19 cellular contexts compared by ENCODE assay signal in the genomic region with DNA sequence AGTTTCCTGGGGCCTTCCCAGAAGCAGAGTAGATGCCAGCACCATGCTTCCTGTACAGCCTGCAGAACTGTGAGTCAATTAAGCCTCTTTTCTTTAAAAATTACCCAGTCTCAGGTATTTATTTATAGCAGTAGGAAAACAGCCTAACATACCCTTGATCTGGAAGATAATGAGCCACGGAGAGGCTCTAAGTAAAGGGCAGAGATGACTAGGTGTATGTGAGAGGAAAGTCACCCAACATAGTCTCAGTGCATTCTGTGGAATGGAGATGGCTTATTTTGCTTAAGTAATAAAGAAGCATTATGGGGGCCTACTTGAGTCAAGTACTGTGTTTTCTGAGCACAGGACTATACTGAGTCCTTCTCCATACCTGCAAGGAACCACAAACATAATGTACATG.
A peak's percentile ranks its signal among the peaks of the same experiment; 100 is the strongest.
DNase-seq lines count a peak whose midpoint lies in the region; ATAC-seq, FAIRE-seq and TF ChIP-seq lines count a peak whose summit lies in the region.
"Had no signal": no experiment of that assay in that cellular context is flagged by ENCODE, and none has a peak within 500 bp of the region (broad histone marks: within the 10 kb centered on the region; RNA-seq: fewer than 3 reads in every experiment).

No MANE protein-coding gene starts in this region.

- no peak overlapping the region for H2BK120ac ChIP-seq in H1 (replicated peaks; ENCODE audit: low read depth, low read length)
- H2BK120ac ChIP-seq in mesendoderm (ENCODE audit: low read depth, low read length), result no peak overlapping the region

- H3K4me3 Mint-ChIP-seq in activated T-cell treated with anti-CD3 and anti-CD28 coated beads, Interleukin-2, amount 50 U/mL, for 24 hours, result no peak overlapping the region
- no peak overlapping the region for H3K4me3 Mint-ChIP-seq in activated naive CD8-positive, alpha-beta T cell treated with anti-CD3 and anti-CD28 coated beads, Interleukin-2, amount 50 U/mL, for 24 hours
- H3K4me3 Mint-ChIP-seq in activated naive CD8-positive, alpha-beta T cell treated with anti-CD3 and anti-CD28 coated beads for 36 hours, result no peak overlapping the region
- H3K4me3 Mint-ChIP-seq: B cell; CD8-positive, alpha-beta T cell; GM23338; HFFc6 had no signal

- no peaks in the 10 kb centered on the region for H3K79me1 ChIP-seq in H1 (ENCODE audit: low read depth, low read length)
- H3K79me1 ChIP-seq in mesendoderm (ENCODE audit: low read length), result no peaks in the 10 kb centered on the region

- no peaks in the 10 kb centered on the region for H3K36me3 ChIP-seq in H1 (ENCODE audit: control insufficient read depth in 2 of 4, insufficient read depth in 4 of 4, low read length in 3 of 4)
- H3K36me3 ChIP-seq in mesendoderm (ENCODE audit: control insufficient read depth, insufficient read depth, low read length), result no peaks in the 10 kb centered on the region
- H3K36me3 ChIP-seq: BLaER1 treated with 17β-estradiol and CSF1 and Interleukin-3, amounts not matched to agents 10 nM and 100 nM had no signal

- H2BK5ac ChIP-seq in H1 (ENCODE audit: low read depth, low read length), result no peak overlapping the region
- no peak overlapping the region for H2BK5ac ChIP-seq in mesendoderm (ENCODE audit: low read length)

- peaks cover 5 to 6% of the 10 kb centered on the region in 2 experiments for H3K9me3 ChIP-seq in H1 (ENCODE audit: insufficient read depth in 2 of 2, low read depth in 1 of 2, low read length in 1 of 2)

- H4K20me1 ChIP-seq in H1 (replicated peaks in 1 of 2; ENCODE audit: control insufficient read depth in 1 of 2, insufficient read depth in 2 of 2, low read length in 2 of 2), result no peaks in the 10 kb centered on the region
- H4K20me1 ChIP-seq: BLaER1 treated with 17β-estradiol and CSF1 and Interleukin-3, amounts not matched to agents 10 nM and 100 nM had no signal

- no peak overlapping the region for H3K4me3 ChIP-seq in H1 (ENCODE audit: extremely low read depth in 1 of 4, insufficient read depth in 2 of 4, low read depth in 3 of 4, low read length in 4 of 4)
- H3K4me3 ChIP-seq in mesendoderm (ENCODE audit: low read length), result no peak overlapping the region
- H3K4me3 ChIP-seq: BLaER1 treated with 17β-estradiol and CSF1 and Interleukin-3, amounts not matched to agents 10 nM and 100 nM; GM23338 had no signal

- H3K27me3 Mint-ChIP-seq in activated T-cell treated with anti-CD3 and anti-CD28 coated beads, Interleukin-2, amount 50 U/mL, for 24 hours, result peaks cover 6% of the 10 kb centered on the region
- H3K27me3 Mint-ChIP-seq in activated naive CD8-positive, alpha-beta T cell treated with anti-CD3 and anti-CD28 coated beads, Interleukin-2, amount 50 U/mL, for 24 hours, result peaks cover 2% of the 10 kb centered on the region
- H3K27me3 Mint-ChIP-seq in activated naive CD8-positive, alpha-beta T cell treated with anti-CD3 and anti-CD28 coated beads for 36 hours, result no peaks in the 10 kb centered on the region
- H3K27me3 Mint-ChIP-seq: B cell had no signal

- no peak overlapping the region for H2AFZ ChIP-seq in H1 (ENCODE audit: low read length)
- H2AFZ ChIP-seq: GM23338 had no signal

- H3K27ac ChIP-seq in H1 (ENCODE audit: low read depth, low read length), result no peak overlapping the region
- no peak overlapping the region for H3K27ac ChIP-seq in mesendoderm (ENCODE audit: low read depth, low read length)
- H3K27ac ChIP-seq: BLaER1 treated with 17β-estradiol and CSF1 and Interleukin-3, amounts not matched to agents 10 nM and 100 nM had no signal

- no peak overlapping the region for H4K8ac ChIP-seq in H1 (ENCODE audit: extremely low read depth, insufficient read depth, low read length)
- H4K8ac ChIP-seq in mesendoderm (ENCODE audit: low read depth, low read length), result no peak overlapping the region

- H3K4ac ChIP-seq in H1 (replicated peaks; ENCODE audit: insufficient read length, low read depth, low read length), result no peak overlapping the region
- no peak overlapping the region for H3K4ac ChIP-seq in mesendoderm (ENCODE audit: low read depth, low read length)

- H3K9ac ChIP-seq in H1 (replicated peaks in 1 of 4; ENCODE audit: extremely low read depth in 1 of 4, low read depth in 3 of 4, low read length in 3 of 4) (no peak overlapping the region), mesendoderm (ENCODE audit: low read length) (no peak overlapping the region)
- H3K9ac ChIP-seq: BLaER1 treated with 17β-estradiol and CSF1 and Interleukin-3, amounts not matched to agents 10 nM and 100 nM had no signal

- H2AK5ac ChIP-seq in H1 (ENCODE audit: low read depth, low read length), result no peak overlapping the region
- H2AK5ac ChIP-seq in mesendoderm (ENCODE audit: low read length), result no peak overlapping the region

- FAIRE-seq in H1 (lab: Jason Lieb, UNC), result no peak
- FAIRE-seq: HepG2, HTR-8/SVneo had no signal

- TF ChIP-seq EP300 in H1 (IDR thresholded peaks at IDR 0.05; ENCODE audit: borderline replicate concordance in 1 of 2, low read depth in 2 of 2, low read length in 2 of 2), result no peak

- no peak for TF ChIP-seq POLR2A in H1 (IDR thresholded peaks at IDR 0.05; ENCODE audit: control extremely low read depth in 1 of 2, low read depth in 2 of 2, low read length in 2 of 2)

- ATAC-seq in activated naive CD8-positive, alpha-beta T cell treated with anti-CD3 and anti-CD28 coated beads, Interleukin-2, amount 50 U/mL, for 24 hours, result peak; percentile 84
- ATAC-seq: CD8-positive, alpha-beta T cell; GM23338; HCT116; HepG2 had no signal

- no peak overlapping the region for H3K23ac ChIP-seq in H1 (ENCODE audit: insufficient read length)
- no peak overlapping the region for H3K23ac ChIP-seq in mesendoderm (ENCODE audit: low read length)

- POLR2A ChIA-PET in H1 (lab: Charles Lee; ENCODE audit: partially characterized antibody), result no interaction called here

- H2BK20ac ChIP-seq in H1 (ENCODE audit: low read length), result 0 out of 2 replicates have a peak overlapping the region, but pooled peaks have one; percentile 21

- H3K4me1 ChIP-seq in H1 (replicated peaks in 1 of 4; ENCODE audit: control insufficient read depth in 3 of 4, insufficient read depth in 4 of 4, low read length in 3 of 4) (peaks cover 0 to 9% (median 4%) of the 10 kb centered on the region in 4 experiments; a peak in 4 of 7 replicates), mesendoderm (ENCODE audit: control insufficient read depth, low read depth, low read length) (no peaks in the 10 kb centered on the region)
- H3K4me1 ChIP-seq: BLaER1 treated with 17β-estradiol and CSF1 and Interleukin-3, amounts not matched to agents 10 nM and 100 nM had no signal

- no peaks in the 10 kb centered on the region for H3K23me2 ChIP-seq in H1 (ENCODE audit: low read depth, low read length)

- H4K91ac ChIP-seq in H1 (replicated peaks; ENCODE audit: insufficient read length, low read length), result no peak overlapping the region

- no peak overlapping the region for H2BK12ac ChIP-seq in H1 (ENCODE audit: low read depth, low read length)

- H3K18ac ChIP-seq in H1 (ENCODE audit: extremely low read depth, low read length) (no peak overlapping the region), mesendoderm (ENCODE audit: low read length) (no peak overlapping the region)

- no peak for DNase-seq in activated T-cell treated with anti-CD3 and anti-CD28 coated beads, Interleukin-2, amount 50 U/mL, for 24 hours
- DNase-seq in activated T-cell treated with anti-CD3 and anti-CD28 coated beads, Interleukin-2, amount 50 U/mL, for 1 hour, result no peak
- no peak for DNase-seq in activated naive CD8-positive, alpha-beta T cell treated with anti-CD3 and anti-CD28 coated beads, Interleukin-2, amount 50 U/mL, for 24 hours
- DNase-seq in activated naive CD8-positive, alpha-beta T cell treated with anti-CD3 and anti-CD28 coated beads for 36 hours, result no peak
- DNase-seq in H1 (ENCODE audit: low read depth in 1 of 2, low spot score in 2 of 2) (no peak), mesendoderm (no peak), hypothalamus (lab: John Stamatoyannopoulos, UW) (no peak)
- DNase-seq: Calu3; CD8-positive, alpha-beta T cell; DMS79 treated with DMSO at 0.1 percent for 48 hours; GF-D8; H7; HFFc6 had no signal

- H3K27ac Mint-ChIP-seq in activated T-cell treated with anti-CD3 and anti-CD28 coated beads, Interleukin-2, amount 50 U/mL, for 24 hours, result peak overlapping the region; percentile 73
- peak overlapping the region; percentile 59 for H3K27ac Mint-ChIP-seq in activated naive CD8-positive, alpha-beta T cell treated with anti-CD3 and anti-CD28 coated beads, Interleukin-2, amount 50 U/mL, for 24 hours
- H3K27ac Mint-ChIP-seq in activated naive CD8-positive, alpha-beta T cell treated with anti-CD3 and anti-CD28 coated beads for 36 hours, result no peak overlapping the region
- H3K27ac Mint-ChIP-seq: B cell; CD8-positive, alpha-beta T cell; GM23338; HFFc6 had no signal

- no peaks in the 10 kb centered on the region for H3K79me2 ChIP-seq in H1 (ENCODE audit: control insufficient read depth in 1 of 2, insufficient read depth in 2 of 2, low read length in 2 of 2)
- H3K79me2 ChIP-seq in mesendoderm (ENCODE audit: control insufficient read depth, insufficient read depth, low read length), result no peaks in the 10 kb centered on the region

- no peak overlapping the region for H3K14ac ChIP-seq in H1 (ENCODE audit: insufficient read length)

- H4K5ac ChIP-seq in H1 (ENCODE audit: insufficient read length, low read depth, low read length) (no peak overlapping the region), mesendoderm (ENCODE audit: low read length) (no peak overlapping the region)

- peaks cover 12% of the 10 kb centered on the region for H3K9me3 Mint-ChIP-seq in activated T-cell treated with anti-CD3 and anti-CD28 coated beads, Interleukin-2, amount 50 U/mL, for 24 hours
- H3K9me3 Mint-ChIP-seq in activated naive CD8-positive, alpha-beta T cell treated with anti-CD3 and anti-CD28 coated beads, Interleukin-2, amount 50 U/mL, for 24 hours, result peaks cover 20% of the 10 kb centered on the region
- H3K9me3 Mint-ChIP-seq in activated naive CD8-positive, alpha-beta T cell treated with anti-CD3 and anti-CD28 coated beads for 36 hours, result peaks cover 10% of the 10 kb centered on the region

- TF ChIP-seq CTCF in H1 (IDR thresholded peaks at IDR 0.05; ENCODE audit: control extremely low read depth in 1 of 3, insufficient read depth in 1 of 3, low read depth in 1 of 3, low read length in 3 of 3), result no peak

- 94% methylated on average over 1 of the region's 1 CpG; no CpG with 5 or more reads in 1 of the 2 experiments for WGBS in H1 (ENCODE audit: extremely low coverage in 1 of 2, insufficient coverage in 1 of 2, insufficient read length in 1 of 2, insufficient replicate concordance in 2 of 2, low coverage in 1 of 2, low lambda C conversion rate in 2 of 2, missing lambda C conversion rate in 1 of 2), 2 experiments
- no CpG with 5 or more reads among the region's 1 CpG for WGBS in mesendoderm (ENCODE audit: extremely low coverage, insufficient coverage, low lambda C conversion rate)

- CTCF ChIA-PET in H1 (lab: Charles Lee; ENCODE audit: partially characterized antibody), result interaction anchor here (0.9 kb wide), 1 partner anchor 18 kb away, joined by 3 read pairs; no protein-coding TSS in a partner anchor

- H3K36me3 Mint-ChIP-seq in activated T-cell treated with anti-CD3 and anti-CD28 coated beads, Interleukin-2, amount 50 U/mL, for 24 hours (ENCODE audit: low read depth), result no peaks in the 10 kb centered on the region
- peaks cover 4% of the 10 kb centered on the region for H3K36me3 Mint-ChIP-seq in activated naive CD8-positive, alpha-beta T cell treated with anti-CD3 and anti-CD28 coated beads, Interleukin-2, amount 50 U/mL, for 24 hours (ENCODE audit: low read depth)
- peaks cover 5% of the 10 kb centered on the region for H3K36me3 Mint-ChIP-seq in activated naive CD8-positive, alpha-beta T cell treated with anti-CD3 and anti-CD28 coated beads for 36 hours

- TF ChIP-seq RAD21 in H1 (IDR thresholded peaks at IDR 0.05 in 1 of 2, conservative IDR thresholded peaks at IDR 0.05 in 1 of 2; ENCODE audit: low read depth in 2 of 2, low read length in 2 of 2), result no peak

- no peak overlapping the region for H2BK15ac ChIP-seq in H1 (ENCODE audit: low read length)
- no peak overlapping the region for H2BK15ac ChIP-seq in mesendoderm (replicated peaks; ENCODE audit: low read depth)

- peaks cover 11% of the 10 kb centered on the region for H3K4me1 Mint-ChIP-seq in activated T-cell treated with anti-CD3 and anti-CD28 coated beads, Interleukin-2, amount 50 U/mL, for 24 hours (ENCODE audit: low read depth)
- peaks cover 10% of the 10 kb centered on the region for H3K4me1 Mint-ChIP-seq in activated naive CD8-positive, alpha-beta T cell treated with anti-CD3 and anti-CD28 coated beads, Interleukin-2, amount 50 U/mL, for 24 hours
- no peaks in the 10 kb centered on the region for H3K4me1 Mint-ChIP-seq in activated naive CD8-positive, alpha-beta T cell treated with anti-CD3 and anti-CD28 coated beads for 36 hours
- H3K4me1 Mint-ChIP-seq: B cell had no signal

- no peaks in the 10 kb centered on the region for H3K27me3 ChIP-seq in H1 (replicated peaks in 1 of 4; ENCODE audit: control insufficient read depth in 3 of 4, extremely low read depth in 1 of 4, insufficient read depth in 3 of 4, low read length in 3 of 4)
- no peaks in the 10 kb centered on the region for H3K27me3 ChIP-seq in mesendoderm (ENCODE audit: insufficient read depth, low read length, poor library complexity)
- H3K27me3 ChIP-seq: BLaER1 treated with 17β-estradiol and CSF1 and Interleukin-3, amounts not matched to agents 10 nM and 100 nM had no signal

- H3K4me2 ChIP-seq in H1 (ENCODE audit: insufficient read depth in 1 of 2, low read depth in 2 of 2, low read length in 2 of 2), result no peak overlapping the region
- H3K4me2 ChIP-seq in mesendoderm (ENCODE audit: low read length), result no peak overlapping the region
- H3K4me2 ChIP-seq: BLaER1 treated with 17β-estradiol and CSF1 and Interleukin-3, amounts not matched to agents 10 nM and 100 nM; GM23338 had no signal

- no peak overlapping the region for H3K56ac ChIP-seq in H1 (replicated peaks; ENCODE audit: insufficient read length, low read depth, low read length)
- H3K56ac ChIP-seq in mesendoderm (ENCODE audit: low read length), result no peak overlapping the region
